Comparison of ENCODE assay signal across 8 cellular contexts in the genomic region with DNA sequence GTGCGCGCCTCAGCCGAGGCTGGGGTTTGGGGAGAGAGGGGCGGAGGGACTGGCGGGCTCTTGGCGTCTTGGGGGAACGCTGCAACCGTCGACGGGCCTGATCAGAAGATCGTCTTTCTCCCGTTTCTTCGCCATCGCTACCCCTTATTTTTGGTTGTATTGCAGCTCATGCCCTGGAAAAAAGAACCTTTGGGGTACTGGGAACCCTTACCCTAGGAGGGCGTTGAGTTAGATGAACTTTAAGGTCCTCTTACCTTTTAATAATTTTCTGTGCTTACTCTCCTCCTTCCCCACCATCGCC. TPM values are rescaled to one million over a fixed set of nuclear protein-coding genes. Genes with fewer than 3 reads are reported as not detected.
DNase-seq lines count a peak whose midpoint lies in the region; ATAC-seq and TF ChIP-seq lines count a peak whose summit lies in the region.

No MANE protein-coding gene starts in this region.

- intact Hi-C loops in sigmoid colon (cut with DNase I), result loop anchor here (5.0 kb wide), 1 partner anchor 60 kb away; a partner anchor contains a TSS

- peaks cover 23 to 39% (median 35%) of the 10 kb centered on the region in 11 experiments for H3K36me3 ChIP-seq in BLaER1 treated with 17β-estradiol and CSF1 and Interleukin-3, amounts not matched to agents 10 nM and 100 nM
- H3K36me3 ChIP-seq in SJCRH30, result peaks cover 8% of the 10 kb centered on the region
- H3K36me3 ChIP-seq in sigmoid colon, result no peaks in the 10 kb centered on the region

- TF ChIP-seq CTCF in sigmoid colon (IDR thresholded peaks at IDR 0.05), result no peak

- peaks cover 50 to 67% (median 55%) of the 10 kb centered on the region in 11 experiments for H4K20me1 ChIP-seq in BLaER1 treated with 17β-estradiol and CSF1 and Interleukin-3, amounts not matched to agents 10 nM and 100 nM

- peaks cover 0 to 8% (median 0%) of the 10 kb centered on the region in 11 experiments; a peak in 2 of 22 replicates for H3K9me3 ChIP-seq in BLaER1 treated with 17β-estradiol and CSF1 and Interleukin-3, amounts not matched to agents 10 nM and 100 nM (replicated peaks in 1 of 11)
- H3K9me3 ChIP-seq in SJCRH30 (replicated peaks) (no peaks in the 10 kb centered on the region), sigmoid colon (no peaks in the 10 kb centered on the region)

- no peak for TF ChIP-seq POLR2A in sigmoid colon (IDR thresholded peaks at IDR 0.05)

- H3K4me2 ChIP-seq in BLaER1 treated with 17β-estradiol and CSF1 and Interleukin-3, amounts not matched to agents 10 nM and 100 nM, result peak overlapping the region; percentile 85 to 98 (median 90)

- H3K4me1 ChIP-seq in BLaER1 treated with 17β-estradiol and CSF1 and Interleukin-3, amounts not matched to agents 10 nM and 100 nM, result peaks cover 50 to 60% (median 58%) of the 10 kb centered on the region in 10 experiments
- no peaks in the 10 kb centered on the region for H3K4me1 ChIP-seq in SJCRH30
- H3K4me1 ChIP-seq in sigmoid colon, result peaks cover 0 to 47% (median 28%) of the 10 kb centered on the region in 4 donors

- peak overlapping the region; percentile 76 to 95 (median 82) for H3K4me3 ChIP-seq in BLaER1 treated with 17β-estradiol and CSF1 and Interleukin-3, amounts not matched to agents 10 nM and 100 nM
- H3K4me3 ChIP-seq in SJCRH30 (peak overlapping the region; percentile 92), sigmoid colon (peak overlapping the region; percentile 65 to 91 (median 84))

- WGBS in sigmoid colon, 2 donors, result 0% methylated on average over 16 of the region's 16 CpGs

- H3K27ac ChIP-seq in BLaER1 treated with 17β-estradiol and CSF1 and Interleukin-3, amounts not matched to agents 10 nM and 100 nM, result peak overlapping the region; percentile 96 to 100 (median 98)
- H3K27ac ChIP-seq in SJCRH30 (peak overlapping the region; percentile 95), epithelial cell of prostate (peak overlapping the region; percentile 89), sigmoid colon (peak overlapping the region; percentile 93 to 98 (median 96))

- H3K27me3 ChIP-seq in BLaER1 treated with 17β-estradiol and CSF1 and Interleukin-3, amounts not matched to agents 10 nM and 100 nM, result no peaks in the 10 kb centered on the region
- H3K27me3 ChIP-seq in SJCRH30 (no peaks in the 10 kb centered on the region), sigmoid colon (no peaks in the 10 kb centered on the region)

- DNase-seq in SJCRH30 (no peak), epithelial cell of prostate (ENCODE audit: low read depth, low spot score) (no peak), sigmoid colon (no peak), ecto neural progenitor cell (ENCODE audit: low spot score) (no peak), COLO829 (ENCODE audit: low spot score) (no peak), NCI-H774 (lab: John Stamatoyannopoulos, UW) (no peak)

- TF ChIP-seq EP300 in sigmoid colon (IDR thresholded peaks at IDR 0.05), result no peak

- ATAC-seq in GM21529 (IDR thresholded peaks at IDR 0.05; ENCODE audit: unreplicated experiment), result peak; percentile 47

- peak overlapping the region; percentile 95 to 100 (median 98) for H3K9ac ChIP-seq in BLaER1 treated with 17β-estradiol and CSF1 and Interleukin-3, amounts not matched to agents 10 nM and 100 nM

RNA-seq across cellular contexts. Expression of a gene that starts 0.7 kb away (rescaled TPM):
- 125 and 131 TPM in 2 replicates for total RNA-seq in SJCRH30 (2014; rRNA removed; shearing (Covaris generic))
- total RNA-seq in sigmoid colon, result 100 to 1,000 TPM in 2 of 4 donors, 10 to 100 TPM in 2; 96.5 to 146 (median 109) TPM
- 100 to 1,000 TPM in 1 of 3 donors, 10 to 100 TPM in 2; 70.7 to 104 (median 78.7) TPM for polyA plus RNA-seq in sigmoid colon

RNA-seq across cellular contexts. Expression of a gene that starts 40.7 kb away (rescaled TPM):
- total RNA-seq in SJCRH30 (2014; rRNA removed; shearing (Covaris generic)), result not detected in 2 replicates
- not detected for total RNA-seq in sigmoid colon
- 1 to 10 TPM in 2 of 3 donors, under 1 TPM in 1; 0.60 to 2.1 (median 1.7) TPM for polyA plus RNA-seq in sigmoid colon

RNA-seq across cellular contexts. Expression of a gene that starts 47.3 kb away (rescaled TPM):
- total RNA-seq in SJCRH30 (2014; rRNA removed; shearing (Covaris generic)), result 0.24 TPM in 1 of 2 replicates, not detected in the other
- total RNA-seq in sigmoid colon, result 1 to 10 TPM in 1 of 4 donors, not detected in 3; 2.2 TPM
- polyA plus RNA-seq in sigmoid colon, result 10 to 100 TPM in 1 of 3 donors, 1 to 10 TPM in 2; 2.4 to 29.2 (median 3.9) TPM

RNA-seq across cellular contexts. Expression of a gene that starts 48.8 kb away (rescaled TPM):
- 588 and 629 TPM in 2 replicates for total RNA-seq in SJCRH30 (2014; rRNA removed; shearing (Covaris generic))
- 100 to 1,000 TPM; 194 to 272 (median 228) TPM for total RNA-seq in sigmoid colon
- polyA plus RNA-seq in sigmoid colon, result 100 to 1,000 TPM in 1 of 3 donors, 10 to 100 TPM in 2; 60.8 to 114 (median 66.1) TPM

RNA-seq across cellular contexts. Expression of a gene that starts 52.5 kb away (rescaled TPM):
- 0.38 and 0.59 TPM in 2 replicates for total RNA-seq in SJCRH30 (2014; rRNA removed; shearing (Covaris generic))
- under 1 TPM; 0.16 to 0.55 (median 0.31) TPM for total RNA-seq in sigmoid colon
- polyA plus RNA-seq in sigmoid colon, result 1 to 10 TPM in 1 of 3 donors, under 1 TPM in 2; under 0.01 to 1.8 (median 0.69) TPM
